ENCODE assay signal across 21 cellular contexts in genomic region chr2:204335642-204336041, GRCh38.
"Had no signal": no experiment of that assay in that cellular context is flagged by ENCODE, and none has a peak within 500 bp of the region (broad histone marks: within the 10 kb centered on the region; RNA-seq: fewer than 3 reads in every experiment).

No MANE protein-coding gene starts in this region.

- H3K4me1 Mint-ChIP-seq: activated naive CD4-positive, alpha-beta T cell treated with anti-CD3 and anti-CD28 coated beads, Interleukin-2, amount 50 U/mL, for 24 hours; naive B cell had no signal

- H3K4me3 Mint-ChIP-seq: activated naive CD4-positive, alpha-beta T cell treated with anti-CD3 and anti-CD28 coated beads, Interleukin-2, amount 50 U/mL, for 24 hours; naive B cell; neural progenitor cell; T-helper 1 cell treated with Interleukin-12 subunit alpha and Interleukin-12 subunit beta and Interleukin-4 antibody, amounts not matched to agents 30 μg/mL and 1 μg/mL, for 36 hours; WTC11 had no signal

- H3K27ac ChIP-seq: ascending aorta, brain microvascular endothelial cell, gastrocnemius medialis, neural progenitor cell, prostate gland, right atrium auricular region, upper lobe of left lung had no signal

- H3K4me3 ChIP-seq: ascending aorta, gastrocnemius medialis, neural progenitor cell, prostate gland, right atrium auricular region, upper lobe of left lung had no signal

- H3K36me3 ChIP-seq: ascending aorta, brain microvascular endothelial cell, gastrocnemius medialis, neural progenitor cell, prostate gland, right atrium auricular region, upper lobe of left lung had no signal

- H3K36me3 Mint-ChIP-seq: activated naive CD4-positive, alpha-beta T cell treated with anti-CD3 and anti-CD28 coated beads, Interleukin-2, amount 50 U/mL, for 24 hours; naive B cell; neural progenitor cell; WTC11 had no signal

- H3K9me3 ChIP-seq: ascending aorta, gastrocnemius medialis, prostate gland, right atrium auricular region, upper lobe of left lung had no signal

- H3K27me3 ChIP-seq: ascending aorta, brain microvascular endothelial cell, gastrocnemius medialis, neural progenitor cell, right atrium auricular region, upper lobe of left lung had no signal

- H3K4me2 ChIP-seq: neural progenitor cell had no signal

- H3K27ac Mint-ChIP-seq: activated naive CD4-positive, alpha-beta T cell treated with anti-CD3 and anti-CD28 coated beads, Interleukin-2, amount 50 U/mL, for 24 hours; naive B cell; neural progenitor cell; T-helper 1 cell treated with Interleukin-12 subunit alpha and Interleukin-12 subunit beta and Interleukin-4 antibody, amounts not matched to agents 30 μg/mL and 1 μg/mL, for 36 hours; WTC11 had no signal

- H3K9me3 Mint-ChIP-seq: activated naive CD4-positive, alpha-beta T cell treated with anti-CD3 and anti-CD28 coated beads, Interleukin-2, amount 50 U/mL, for 24 hours; neural progenitor cell; T-helper 1 cell treated with Interleukin-12 subunit alpha and Interleukin-12 subunit beta and Interleukin-4 antibody, amounts not matched to agents 30 μg/mL and 1 μg/mL, for 36 hours; WTC11 had no signal

- H3K9ac ChIP-seq: neural progenitor cell had no signal

- ATAC-seq: esophagus mucosa; gastrocnemius medialis; stimulated activated naive CD8-positive, alpha-beta T cell treated with anti-CD3 and anti-CD28 coated beads, Interleukin-15, Interleukin-2, amounts not matched to agents 100 U/mL and 50 U/mL, for 24 hours; WTC11 had no signal

- H2AFZ ChIP-seq: neural progenitor cell had no signal

- DNase-seq: activated gamma-delta T cell treated with Interleukin-2 at 50 U/mL for 16 hours; activated T-cell treated with anti-CD3 and anti-CD28 coated beads, Interleukin-2, amount 50 U/mL, for 1 hour; brain microvascular endothelial cell; central memory CD4-positive, alpha-beta T cell; effector memory CD4-positive, alpha-beta T cell; gastrocnemius medialis; hypothalamus; mesenchymal stem cell; naive B cell; stimulated activated CD4-positive, alpha-beta T cell treated with anti-CD3 and anti-CD28 coated beads, Interleukin-4, amount 100 ng/mL, for 24 hours; stimulated activated naive CD8-positive, alpha-beta T cell treated with anti-CD3 and anti-CD28 coated beads, Interleukin-15, Interleukin-2, amounts not matched to agents 100 U/mL and 50 U/mL, for 24 hours; T1000; upper lobe of left lung had no signal

- H3K4me1 ChIP-seq: ascending aorta, gastrocnemius medialis, prostate gland, right atrium auricular region, upper lobe of left lung had no signal
